ENCODE assay signal across 7 cellular contexts in the genomic region with DNA sequence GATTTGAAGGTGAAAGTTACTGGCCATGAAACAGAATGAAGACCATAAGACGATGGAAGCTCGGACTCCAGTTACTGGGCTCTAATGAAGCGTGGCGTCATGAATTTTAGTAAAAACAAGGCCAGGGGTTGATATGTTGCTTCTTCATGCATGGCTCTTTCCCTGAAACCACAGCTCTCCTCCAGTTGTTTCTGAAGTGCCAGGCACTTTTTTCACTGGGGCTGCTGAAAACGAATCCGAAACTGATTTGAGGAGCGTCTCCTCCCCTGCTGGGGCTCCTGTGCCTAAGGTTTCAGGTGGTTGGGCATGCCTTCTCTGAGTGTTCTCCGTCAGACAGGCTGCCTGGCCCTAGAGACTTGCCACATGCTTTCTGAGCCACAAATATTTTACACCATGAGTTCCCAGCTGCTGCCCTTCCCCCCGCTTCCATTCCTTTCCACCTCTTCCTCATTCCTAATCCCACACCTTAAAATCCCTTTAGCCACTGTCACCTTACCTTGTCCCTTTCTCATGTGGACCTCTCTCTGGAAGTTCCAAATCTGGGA. TPM values are rescaled to one million over a fixed set of nuclear protein-coding genes. Genes with fewer than 3 reads are reported as not detected.
DNase-seq lines count a peak whose midpoint lies in the region; ATAC-seq and TF ChIP-seq lines count a peak whose summit lies in the region.

No MANE protein-coding gene starts in this region.

- peaks cover 9 to 17% of the 10 kb centered on the region in 2 donors for H3K4me1 ChIP-seq in lung (ENCODE audit: control insufficient read depth in 2 of 2, insufficient read depth in 2 of 2, low read length in 2 of 2)

- H3K36me3 Mint-ChIP-seq in T-helper 2 cell treated with Interferon-gamma antibody and Interleukin-4, amounts not matched to agents 5 μg/mL and 100 μg/mL, for 36 hours (ENCODE audit: low read depth) = no peaks in the 10 kb centered on the region
- H3K36me3 Mint-ChIP-seq in stimulated activated effector memory CD8-positive, alpha-beta T cell treated with anti-CD3 and anti-CD28 coated beads, Interleukin-12 subunit alpha, Interleukin-12 subunit beta, amount 100 ng/mL, for 72 hours = no peaks in the 10 kb centered on the region

- TF ChIP-seq CTCF in cardiac fibroblast (IDR thresholded peaks at IDR 0.05; ENCODE audit: low read depth, low read length) (no peak), lung (IDR thresholded peaks at IDR 0.05; ENCODE audit: control extremely low read depth, extremely low read depth) (no peak)

- DNase-seq in T-helper 2 cell treated with Interferon-gamma antibody and Interleukin-4, amounts not matched to agents 5 μg/mL and 100 μg/mL, for 36 hours (ENCODE audit: low spot score) = peak; percentile 65
- DNase-seq in cardiac fibroblast (ENCODE audit: low read depth in 2 of 2) (peak; percentile 71 to 79), lung (ENCODE audit: low spot score) (peak; percentile 80), foreskin melanocyte (no peak)
- DNase-seq in stimulated activated effector memory CD8-positive, alpha-beta T cell treated with anti-CD3 and anti-CD28 coated beads, Interleukin-12 subunit alpha, Interleukin-12 subunit beta, amount 100 ng/mL, for 72 hours (ENCODE audit: low spot score in 2 of 2) = peak; percentile 20 to 72

- peaks cover 43% of the 10 kb centered on the region for H3K4me1 Mint-ChIP-seq in T-helper 2 cell treated with Interferon-gamma antibody and Interleukin-4, amounts not matched to agents 5 μg/mL and 100 μg/mL, for 36 hours (ENCODE audit: low read depth)
- H3K4me1 Mint-ChIP-seq in stimulated activated effector memory CD8-positive, alpha-beta T cell treated with anti-CD3 and anti-CD28 coated beads, Interleukin-12 subunit alpha, Interleukin-12 subunit beta, amount 100 ng/mL, for 72 hours = peaks cover 50% of the 10 kb centered on the region

- H3K27me3 ChIP-seq in lung (ENCODE audit: control insufficient read depth, insufficient read depth) = no peaks in the 10 kb centered on the region

- H3K9me3 ChIP-seq in lung (ENCODE audit: control insufficient read depth in 2 of 2, insufficient read depth in 1 of 2, low read length in 1 of 2) = no peaks in the 10 kb centered on the region

- H3K27me3 Mint-ChIP-seq in T-helper 2 cell treated with Interferon-gamma antibody and Interleukin-4, amounts not matched to agents 5 μg/mL and 100 μg/mL, for 36 hours (ENCODE audit: low read depth) = no peaks in the 10 kb centered on the region

- peak; percentile 72 for ATAC-seq in GM18907 (IDR thresholded peaks at IDR 0.05; ENCODE audit: unreplicated experiment)
- peak; percentile 47 for ATAC-seq in HG03097 (IDR thresholded peaks at IDR 0.05; ENCODE audit: low FRiP score, unreplicated experiment)
- peak; percentile 59 for ATAC-seq in lung (ENCODE audit: insufficient read depth, low FRiP score)
- peak; percentile 57 for ATAC-seq in stimulated activated effector memory CD8-positive, alpha-beta T cell treated with anti-CD3 and anti-CD28 coated beads, Interleukin-12 subunit alpha, Interleukin-12 subunit beta, amount 100 ng/mL, for 72 hours

- H3K27ac ChIP-seq in lung (ENCODE audit: low read depth in 1 of 2, low read length in 1 of 2) = peak overlapping the region; percentile 34 to 89

- H3K36me3 ChIP-seq in lung (ENCODE audit: control insufficient read depth in 2 of 2, insufficient read depth in 2 of 2, low read length in 2 of 2) = no peaks in the 10 kb centered on the region

- no peak overlapping the region for H3K4me3 ChIP-seq in cardiac fibroblast (replicated peaks in 1 of 2; ENCODE audit: low read depth in 2 of 2, low read length in 2 of 2)
- no peak overlapping the region for H3K4me3 ChIP-seq in lung

- 51 to 62% methylated on average over 9 of the region's 9 CpGs for WGBS in lung, 2 donors

- no peaks in the 10 kb centered on the region for H3K9me3 Mint-ChIP-seq in T-helper 2 cell treated with Interferon-gamma antibody and Interleukin-4, amounts not matched to agents 5 μg/mL and 100 μg/mL, for 36 hours
- H3K9me3 Mint-ChIP-seq in stimulated activated effector memory CD8-positive, alpha-beta T cell treated with anti-CD3 and anti-CD28 coated beads, Interleukin-12 subunit alpha, Interleukin-12 subunit beta, amount 100 ng/mL, for 72 hours = no peaks in the 10 kb centered on the region

- peak overlapping the region; percentile 91 for H3K27ac Mint-ChIP-seq in T-helper 2 cell treated with Interferon-gamma antibody and Interleukin-4, amounts not matched to agents 5 μg/mL and 100 μg/mL, for 36 hours
- peak overlapping the region; percentile 88 for H3K27ac Mint-ChIP-seq in stimulated activated effector memory CD8-positive, alpha-beta T cell treated with anti-CD3 and anti-CD28 coated beads, Interleukin-12 subunit alpha, Interleukin-12 subunit beta, amount 100 ng/mL, for 72 hours

- H3K4me3 Mint-ChIP-seq in T-helper 2 cell treated with Interferon-gamma antibody and Interleukin-4, amounts not matched to agents 5 μg/mL and 100 μg/mL, for 36 hours = peak overlapping the region; percentile 73
- peak overlapping the region; percentile 66 for H3K4me3 Mint-ChIP-seq in stimulated activated effector memory CD8-positive, alpha-beta T cell treated with anti-CD3 and anti-CD28 coated beads, Interleukin-12 subunit alpha, Interleukin-12 subunit beta, amount 100 ng/mL, for 72 hours

RNA-seq across cellular contexts. Expression of a gene that starts 3.7 kb away (rescaled TPM):
- total RNA-seq in lung = 1 to 10 TPM in 1 of 2 donors, under 1 TPM in 1; 0.49 to 9.0 TPM
- polyA plus RNA-seq in lung = under 1 TPM; 0.51 to 0.62 TPM

RNA-seq across cellular contexts. Expression of a gene that starts 16.4 kb away (rescaled TPM):
- total RNA-seq in lung = 10 to 100 TPM; 66.0 to 74.1 TPM
- polyA plus RNA-seq in lung = 10 to 100 TPM; 13.6 to 26.1 TPM

RNA-seq across cellular contexts. Expression of a gene that starts 48.1 kb away (rescaled TPM):
- total RNA-seq in lung = 10 to 100 TPM in 1 of 2 donors, 1 to 10 TPM in 1; 9.6 to 15.9 TPM
- 1 to 10 TPM; 1.3 to 5.7 TPM for polyA plus RNA-seq in lung
